27 cellular contexts compared by ENCODE assay signal in the genomic region with DNA sequence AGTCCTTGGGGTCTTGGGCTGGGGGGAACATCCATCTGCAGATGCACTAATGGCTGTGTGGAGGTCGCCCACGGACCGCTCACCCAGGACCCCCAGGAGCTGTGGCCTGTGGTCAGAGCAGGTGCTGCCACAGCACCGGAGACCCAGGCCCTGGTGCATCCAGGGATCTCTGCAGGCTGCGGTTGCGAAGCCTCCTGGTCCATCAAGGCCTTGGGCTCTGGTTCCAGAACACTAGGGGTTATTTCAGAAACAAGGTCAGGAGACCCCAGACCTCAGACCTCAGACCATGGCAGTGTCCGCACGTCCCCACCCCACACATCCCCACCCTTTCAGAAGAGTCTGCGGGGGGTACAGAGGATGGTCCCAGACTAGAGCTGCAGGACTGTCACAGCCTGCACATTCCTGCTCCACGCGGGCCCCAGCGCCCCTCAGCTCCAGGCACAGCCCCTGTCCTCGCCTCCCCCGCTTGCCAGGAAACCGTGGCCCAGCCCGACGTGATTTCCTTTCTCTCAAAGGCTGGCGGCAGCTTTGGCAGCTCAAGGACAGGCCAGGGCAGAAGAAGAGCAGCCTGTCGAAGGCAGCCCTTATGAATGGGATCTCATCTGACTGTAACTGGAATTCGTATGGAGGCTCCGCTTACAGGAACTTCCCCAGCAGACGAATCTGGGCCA.
DNase-seq lines count a peak whose midpoint lies in the region; ATAC-seq and TF ChIP-seq lines count a peak whose summit lies in the region.
"Had no signal": no experiment of that assay in that cellular context is flagged by ENCODE, and none has a peak within 500 bp of the region (broad histone marks: within the 10 kb centered on the region; RNA-seq: fewer than 3 reads in every experiment).

No MANE protein-coding gene starts in this region.

- H3K9ac ChIP-seq in SK-N-SH = no peak overlapping the region
- H3K9ac ChIP-seq: neural progenitor cell had no signal

- no peak for ATAC-seq in activated CD8-positive, alpha-beta memory T cell treated with anti-CD3 and anti-CD28 coated beads, Interleukin-2, amount 10 ng/mL, durations not matched to agents 7 days and 5 days
- ATAC-seq in lower lobe of right lung (no peak), HG03571 (IDR thresholded peaks at IDR 0.05; ENCODE audit: unreplicated experiment) (no peak)
- ATAC-seq: activated naive CD4-positive, alpha-beta T cell treated with anti-CD3 and anti-CD28 coated beads, Interleukin-2, amount 50 U/mL, for 72 hours; HCT116 had no signal

- H3K9me3 ChIP-seq in SK-N-SH = no peaks in the 10 kb centered on the region
- H3K9me3 ChIP-seq in lower lobe of right lung = no peaks in the 10 kb centered on the region
- H3K9me3 ChIP-seq: MG63, thoracic aorta had no signal

- H3K27me3 ChIP-seq in SK-N-SH (ENCODE audit: insufficient read depth) = no peaks in the 10 kb centered on the region
- H3K27me3 ChIP-seq in lower lobe of right lung (ENCODE audit: low read depth) = peaks cover 7% of the 10 kb centered on the region
- H3K27me3 ChIP-seq: MG63 had no signal

- DNase-seq in activated CD8-positive, alpha-beta memory T cell treated with anti-CD3 and anti-CD28 coated beads, Interleukin-2, amount 50 U/mL, for 48 hours = peak; percentile 26
- no peak for DNase-seq in activated CD8-positive, alpha-beta memory T cell treated with anti-CD3 and anti-CD28 coated beads, Interleukin-2, amount 10 ng/mL, durations not matched to agents 7 days and 5 days
- DNase-seq in SK-N-SH (peak; percentile 60), lower lobe of right lung (peak; percentile 43), type B pancreatic cell (ENCODE audit: extremely low spot score, unreplicated experiment) (peak; percentile 66), NCI-H82 (lab: John Stamatoyannopoulos, UW) (no peak), NCI-H2029 treated with DMSO at 0.1 percent for 48 hours (lab: John Stamatoyannopoulos, UW) (no peak)
- DNase-seq: activated CD4-positive, alpha-beta T cell treated with anti-CD3 and anti-CD28 coated beads, Interleukin-2, amount 10 ng/mL, durations not matched to agents 24 days and 14 days; AML-193; effector memory CD4-positive, alpha-beta T cell; erythroblast; KG1; MG63; NCI-H1417; NCI-H2081; NCI-H345; NCI-H748 treated with DMSO at 0.1 percent for 48 hours; RPMI8226 had no signal

- H3K4me2 ChIP-seq in SK-N-SH = 0 out of 2 replicates have a peak overlapping the region, but pooled peaks have one; percentile 28
- H3K4me2 ChIP-seq: neural progenitor cell had no signal

- H3K4me3 ChIP-seq in SK-N-SH (ENCODE audit: low read depth in 2 of 2, low read length in 1 of 2) (no peak overlapping the region), lower lobe of right lung (no peak overlapping the region)
- H3K4me3 ChIP-seq: MG63, neural progenitor cell, thoracic aorta had no signal

- peak overlapping the region in 1 of 2 experiments; percentile 83; a peak in 2 of 4 replicates for H3K27ac ChIP-seq in SK-N-SH (ENCODE audit: low read depth in 2 of 2, low read length in 1 of 2)
- no peak overlapping the region for H3K27ac ChIP-seq in lower lobe of right lung
- H3K27ac ChIP-seq: neural progenitor cell, thoracic aorta had no signal

- TF ChIP-seq RAD21 in SK-N-SH (IDR thresholded peaks at IDR 0.05; ENCODE audit: low read length) = no peak

- TF ChIP-seq EP300 in SK-N-SH (IDR thresholded peaks at IDR 0.05; ENCODE audit: borderline replicate concordance in 1 of 2, low read depth in 1 of 2, low read length in 1 of 2) = no peak

- H3K27ac Mint-ChIP-seq in activated CD8-positive, alpha-beta memory T cell treated with anti-CD3 and anti-CD28 coated beads, Interleukin-2, amount 10 ng/mL, durations not matched to agents 7 days and 5 days = no peak overlapping the region
- no peak overlapping the region for H3K27ac Mint-ChIP-seq in type B pancreatic cell
- H3K27ac Mint-ChIP-seq: activated CD4-positive, alpha-beta T cell treated with anti-CD3 and anti-CD28 coated beads, Interleukin-2, amount 10 ng/mL, durations not matched to agents 24 days and 14 days; activated naive CD4-positive, alpha-beta T cell treated with anti-CD3 and anti-CD28 coated beads, Interleukin-2, amount 50 U/mL, for 72 hours; activated T-helper 2 cell treated with anti-CD3 and anti-CD28 coated beads, Interferon-gamma antibody, Interleukin-2, Interleukin-4, amounts not matched to agents 10 μg/mL and 5 μg/mL and 100 μg/mL, durations not matched to agents 14 hours and 24 hours and 36 hours; neural progenitor cell; progenitor cell of endocrine pancreas; stimulated activated naive CD8-positive, alpha-beta T cell treated with anti-CD3 and anti-CD28 coated beads, Interleukin-15, Interleukin-2, amounts not matched to agents 100 ng/mL and 50 ng/mL, for 24 hours; T-helper 1 cell treated with Interleukin-12 subunit alpha and Interleukin-12 subunit beta and Interleukin-4 antibody, amounts not matched to agents 30 μg/mL and 1 μg/mL, for 36 hours had no signal

- H3K9me3 Mint-ChIP-seq in activated CD8-positive, alpha-beta memory T cell treated with anti-CD3 and anti-CD28 coated beads, Interleukin-2, amount 10 ng/mL, durations not matched to agents 7 days and 5 days (ENCODE audit: low read depth) = no peaks in the 10 kb centered on the region
- H3K9me3 Mint-ChIP-seq in type B pancreatic cell = no peaks in the 10 kb centered on the region
- H3K9me3 Mint-ChIP-seq: activated CD4-positive, alpha-beta T cell treated with anti-CD3 and anti-CD28 coated beads, Interleukin-2, amount 10 ng/mL, durations not matched to agents 24 days and 14 days; activated naive CD4-positive, alpha-beta T cell treated with anti-CD3 and anti-CD28 coated beads, Interleukin-2, amount 50 U/mL, for 72 hours; activated T-helper 2 cell treated with anti-CD3 and anti-CD28 coated beads, Interferon-gamma antibody, Interleukin-2, Interleukin-4, amounts not matched to agents 10 μg/mL and 5 μg/mL and 100 μg/mL, durations not matched to agents 14 hours and 24 hours and 36 hours; neural progenitor cell; stimulated activated naive CD8-positive, alpha-beta T cell treated with anti-CD3 and anti-CD28 coated beads, Interleukin-15, Interleukin-2, amounts not matched to agents 100 ng/mL and 50 ng/mL, for 24 hours; T-helper 1 cell treated with Interleukin-12 subunit alpha and Interleukin-12 subunit beta and Interleukin-4 antibody, amounts not matched to agents 30 μg/mL and 1 μg/mL, for 36 hours had no signal

- no peaks in the 10 kb centered on the region for H4K20me1 ChIP-seq in SK-N-SH (ENCODE audit: insufficient read depth)

- no peaks in the 10 kb centered on the region for H3K36me3 Mint-ChIP-seq in activated CD8-positive, alpha-beta memory T cell treated with anti-CD3 and anti-CD28 coated beads, Interleukin-2, amount 10 ng/mL, durations not matched to agents 7 days and 5 days
- no peaks in the 10 kb centered on the region for H3K36me3 Mint-ChIP-seq in type B pancreatic cell
- H3K36me3 Mint-ChIP-seq: activated naive CD4-positive, alpha-beta T cell treated with anti-CD3 and anti-CD28 coated beads, Interleukin-2, amount 50 U/mL, for 72 hours; neural progenitor cell had no signal

- H3K9me2 ChIP-seq in SK-N-SH = no peaks in the 10 kb centered on the region

- intact Hi-C loops in lower lobe of right lung (cut with DNase I) = no loop called here

- TF ChIP-seq CTCF in SK-N-SH (IDR thresholded peaks at IDR 0.05) (no peak), lower lobe of right lung (IDR thresholded peaks at IDR 0.05) (no peak), type B pancreatic cell (conservative IDR thresholded peaks at IDR 0.05) (no peak)

- H3K27me3 Mint-ChIP-seq in activated CD8-positive, alpha-beta memory T cell treated with anti-CD3 and anti-CD28 coated beads, Interleukin-2, amount 10 ng/mL, durations not matched to agents 7 days and 5 days = peaks cover 6% of the 10 kb centered on the region
- peaks cover 17% of the 10 kb centered on the region for H3K27me3 Mint-ChIP-seq in type B pancreatic cell
- H3K27me3 Mint-ChIP-seq: activated CD4-positive, alpha-beta T cell treated with anti-CD3 and anti-CD28 coated beads, Interleukin-2, amount 10 ng/mL, durations not matched to agents 24 days and 14 days had no signal

- POLR2A ChIA-PET in SK-N-SH (lab: Yijun Ruan, JAX) = interaction anchor here (1.1 to 1.8 kb wide), 2 partner anchors 30 to 119 kb away, joined by 4 to 12 read pairs; no protein-coding TSS in a partner anchor

- CTCF ChIA-PET in activated CD8-positive, alpha-beta memory T cell treated with anti-CD3 and anti-CD28 coated beads, Interleukin-2, amount 10 ng/mL, durations not matched to agents 7 days and 5 days (lab: Charles Lee) = no interaction called here
- CTCF ChIA-PET in SK-N-SH (lab: Yijun Ruan, JAX) = interaction anchor here (1.4 to 2.6 kb wide), 3 partner anchors 30 to 138 kb away, joined by 4 to 11 read pairs (median 4); a partner anchor contains a TSS

- 68% methylated on average over 14 of the region's 22 CpGs for WGBS in SK-N-SH (ENCODE audit: low lambda C conversion rate)

- no peak overlapping the region for H2AFZ ChIP-seq in SK-N-SH (ENCODE audit: low read depth)
- H2AFZ ChIP-seq: neural progenitor cell had no signal

- no peaks in the 10 kb centered on the region for H3K79me2 ChIP-seq in SK-N-SH (ENCODE audit: insufficient read depth)

- no peak overlapping the region for H3K4me3 Mint-ChIP-seq in activated CD8-positive, alpha-beta memory T cell treated with anti-CD3 and anti-CD28 coated beads, Interleukin-2, amount 10 ng/mL, durations not matched to agents 7 days and 5 days
- H3K4me3 Mint-ChIP-seq in type B pancreatic cell = no peak overlapping the region
- H3K4me3 Mint-ChIP-seq: activated CD4-positive, alpha-beta T cell treated with anti-CD3 and anti-CD28 coated beads, Interleukin-2, amount 10 ng/mL, durations not matched to agents 24 days and 14 days; neural progenitor cell; stimulated activated naive CD8-positive, alpha-beta T cell treated with anti-CD3 and anti-CD28 coated beads, Interleukin-15, Interleukin-2, amounts not matched to agents 100 ng/mL and 50 ng/mL, for 24 hours; T-helper 1 cell treated with Interleukin-12 subunit alpha and Interleukin-12 subunit beta and Interleukin-4 antibody, amounts not matched to agents 30 μg/mL and 1 μg/mL, for 36 hours had no signal

- no peaks in the 10 kb centered on the region for H3K4me1 Mint-ChIP-seq in activated CD8-positive, alpha-beta memory T cell treated with anti-CD3 and anti-CD28 coated beads, Interleukin-2, amount 10 ng/mL, durations not matched to agents 7 days and 5 days
- H3K4me1 Mint-ChIP-seq in type B pancreatic cell (ENCODE audit: unreplicated experiment) = peaks cover 4% of the 10 kb centered on the region
- H3K4me1 Mint-ChIP-seq: activated CD4-positive, alpha-beta T cell treated with anti-CD3 and anti-CD28 coated beads, Interleukin-2, amount 10 ng/mL, durations not matched to agents 24 days and 14 days; neural progenitor cell had no signal

- no peaks in the 10 kb centered on the region for H3F3A ChIP-seq in SK-N-SH (replicated peaks; ENCODE audit: insufficient read depth)

- H3K36me3 ChIP-seq in SK-N-SH (replicated peaks in 1 of 2; ENCODE audit: control insufficient read depth in 1 of 2, insufficient read depth in 2 of 2, low read length in 1 of 2) (no peaks in the 10 kb centered on the region), lower lobe of right lung (no peaks in the 10 kb centered on the region)
- H3K36me3 ChIP-seq: MG63, neural progenitor cell, thoracic aorta had no signal

- H3K4me1 ChIP-seq in SK-N-SH (ENCODE audit: control insufficient read depth in 1 of 2, insufficient read depth in 2 of 2, low read depth in 1 of 2, low read length in 1 of 2) = peaks cover 0 to 48% of the 10 kb centered on the region in 2 experiments; a peak in 2 of 4 replicates
- no peaks in the 10 kb centered on the region for H3K4me1 ChIP-seq in lower lobe of right lung

Comparison
In these comparisons a context has a peak if more than half of its experiments do, and no peak if none do; other contexts are left out.
1. DNase-seq: peak in activated CD8-positive, alpha-beta memory T cell treated with anti-CD3 and anti-CD28 coated beads, Interleukin-2, amount 50 U/mL, for 48 hours (single experiment), SK-N-SH (single experiment), lower lobe of right lung (single experiment) and type B pancreatic cell (single experiment); none in activated CD8-positive, alpha-beta memory T cell treated with anti-CD3 and anti-CD28 coated beads, Interleukin-2, amount 10 ng/mL, durations not matched to agents 7 days and 5 days (single experiment), NCI-H82 (single experiment) and NCI-H2029 treated with DMSO at 0.1 percent for 48 hours (single experiment).